In genomic region chr5:91291628-91292569, GRCh38 we compare ENCODE assay signal across 1 cellular context.
A peak's percentile ranks its signal among the peaks of the same experiment; 100 is the strongest.
TF ChIP-seq lines count a peak whose summit lies in the region.

No MANE protein-coding gene starts in this region.

TF ChIP-seq in K562, 482 proteins besides CTCF, POLR2A, EP300 and RAD21 (continued from another document and continues in another):
- TF ChIP-seq CHD7 (IDR thresholded peaks at IDR 0.05; ENCODE audit: low read depth, low read length), result no peak
- no peak for TF ChIP-seq COPS2 (conservative IDR thresholded peaks at IDR 0.05)
- no peak for TF ChIP-seq CAMTA2 (CRISPR knock-in tag; conservative IDR thresholded peaks at IDR 0.05)
- peak; percentile 75; the same call in 1 of the 2 replicates for TF ChIP-seq ZNF644 (tag; IDR thresholded peaks at IDR 0.05; ENCODE audit: low read depth)
- no peak for TF ChIP-seq NFIX (CRISPR knock-in tag; IDR thresholded peaks at IDR 0.05; ENCODE audit: low read depth)
- TF ChIP-seq SMARCE1 (IDR thresholded peaks at IDR 0.05), result no peak
- TF ChIP-seq ZBTB34 (CRISPR knock-in tag; IDR thresholded peaks at IDR 0.05), result peak; percentile 70; the same call in 1 of the 2 replicates
- TF ChIP-seq FOXO4 (CRISPR knock-in tag; IDR thresholded peaks at IDR 0.05), result peak; percentile 95
- peak; percentile 88; the same call in 1 of the 2 replicates for TF ChIP-seq ZNF354B (CRISPR knock-in tag; IDR thresholded peaks at IDR 0.05)
- TF ChIP-seq ZBTB9 (CRISPR knock-in tag; IDR thresholded peaks at IDR 0.05), result peak; percentile 98
- no peak for TF ChIP-seq MTA3 (IDR thresholded peaks at IDR 0.05; ENCODE audit: borderline replicate concordance)
- TF ChIP-seq FUS (optimal IDR thresholded peaks at IDR 0.05; ENCODE audit: low read depth, low read length), result no peak
- TF ChIP-seq STAT5A (IDR thresholded peaks at IDR 0.05; ENCODE audit: borderline replicate concordance, low read length), result peak; percentile 86
- TF ChIP-seq ZNF766 (CRISPR knock-in tag; conservative IDR thresholded peaks at IDR 0.05), result peak; percentile 98
- peak; percentile 98 for TF ChIP-seq PYGO2 (tag; IDR thresholded peaks at IDR 0.05)
- no peak for TF ChIP-seq NCOA1 (IDR thresholded peaks at IDR 0.05; ENCODE audit: low read depth)
- TF ChIP-seq KLF10 (CRISPR knock-in tag; IDR thresholded peaks at IDR 0.05), result peak; percentile 78; the same call in 1 of the 2 replicates
- no peak for TF ChIP-seq SOX6 (IDR thresholded peaks at IDR 0.05)
- no peak for TF ChIP-seq FOXA1 (IDR thresholded peaks at IDR 0.05; ENCODE audit: borderline replicate concordance)
- TF ChIP-seq HEY1 (CRISPR knock-in tag; IDR thresholded peaks at IDR 0.05; ENCODE audit: borderline replicate concordance), result 0 out of 2 replicates have a peak, but pooled peaks have one; percentile 46
- no peak for TF ChIP-seq ZFP36 (IDR thresholded peaks at IDR 0.05; ENCODE audit: low read depth, low read length, partially characterized antibody)
- no peak for TF ChIP-seq NBN (IDR thresholded peaks at IDR 0.05; ENCODE audit: low read depth)
- 0 out of 2 replicates have a peak, but pooled peaks have one; percentile 65 for TF ChIP-seq CLOCK (CRISPR knock-in tag; IDR thresholded peaks at IDR 0.05; ENCODE audit: borderline replicate concordance)
- no peak for TF ChIP-seq MIER1 (IDR thresholded peaks at IDR 0.05; ENCODE audit: low read depth)
- 0 out of 2 replicates have a peak, but pooled peaks have one; percentile 38 for TF ChIP-seq ZNF830 (CRISPR knock-in tag; IDR thresholded peaks at IDR 0.05)
- TF ChIP-seq ZFX (CRISPR knock-in tag; IDR thresholded peaks at IDR 0.05), result no peak
- TF ChIP-seq TFAM (CRISPR knock-in tag; conservative IDR thresholded peaks at IDR 0.05), result no peak
- no peak for TF ChIP-seq KHSRP (IDR thresholded peaks at IDR 0.05)
- no peak for TF ChIP-seq MAFK (IDR thresholded peaks at IDR 0.05; ENCODE audit: low read length)
- TF ChIP-seq POLR2AphosphoS2 (IDR thresholded peaks at IDR 0.05; ENCODE audit: low read length), result no peak
- TF ChIP-seq ZFP1 (CRISPR knock-in tag; IDR thresholded peaks at IDR 0.05), result peak; percentile 88
- TF ChIP-seq NFE2L1 (tag; IDR thresholded peaks at IDR 0.05; ENCODE audit: borderline replicate concordance, low read depth), result peak; percentile 63
- no peak for TF ChIP-seq PML (IDR thresholded peaks at IDR 0.05; ENCODE audit: low read length)
- no peak for TF ChIP-seq FOXM1 (IDR thresholded peaks at IDR 0.05; ENCODE audit: low read depth)
- TF ChIP-seq FOXM1 (CRISPR knock-in tag; IDR thresholded peaks at IDR 0.05; ENCODE audit: low read depth), result no peak
- no peak for TF ChIP-seq YY1 (IDR thresholded peaks at IDR 0.05; ENCODE audit: borderline replicate concordance in 1 of 3, control insufficient read depth in 1 of 3, extremely low read depth in 1 of 3, insufficient read depth in 3 of 3, insufficient read length in 1 of 3, insufficient replicate concordance in 2 of 3, low read depth in 1 of 3, low read length in 2 of 3)
- TF ChIP-seq MCM5 (IDR thresholded peaks at IDR 0.05; ENCODE audit: low read depth), result no peak
- peak; percentile 93 for TF ChIP-seq NFXL1 (CRISPR knock-in tag; IDR thresholded peaks at IDR 0.05)
- TF ChIP-seq CCNT2 (IDR thresholded peaks at IDR 0.05; ENCODE audit: borderline replicate concordance, extremely low read depth, insufficient read length, low read depth, low read length), result no peak
- no peak for TF ChIP-seq CTCFL (IDR thresholded peaks at IDR 0.05; ENCODE audit: borderline replicate concordance, insufficient read depth, low read depth, low read length, poor library complexity, severe bottlenecking)
- TF ChIP-seq ZNF764 (CRISPR knock-in tag; IDR thresholded peaks at IDR 0.05; ENCODE audit: low read depth), result no peak
- no peak for TF ChIP-seq NEUROD1 (IDR thresholded peaks at IDR 0.05; ENCODE audit: borderline replicate concordance, low read depth, low read length, partially characterized antibody)
- peak; percentile 77; the same call in 1 of the 2 replicates for TF ChIP-seq ELK3 (CRISPR knock-in tag; IDR thresholded peaks at IDR 0.05)
- no peak for TF ChIP-seq ESRRA (IDR thresholded peaks at IDR 0.05; ENCODE audit: borderline replicate concordance, low read depth)
- TF ChIP-seq U2AF2 (optimal IDR thresholded peaks at IDR 0.05; ENCODE audit: low read depth, low read length), result no peak
